14 cellular contexts compared by ENCODE assay signal in genomic region chr1:30323841-30324240, GRCh38.
DNase-seq lines count a peak whose midpoint lies in the region; ATAC-seq and TF ChIP-seq lines count a peak whose summit lies in the region.
"Had no signal": no experiment of that assay in that cellular context is flagged by ENCODE, and none has a peak within 500 bp of the region (broad histone marks: within the 10 kb centered on the region; RNA-seq: fewer than 3 reads in every experiment).

No MANE protein-coding gene starts in this region.

- no peak for TF ChIP-seq CTCF in foreskin keratinocyte (conservative IDR thresholded peaks at IDR 0.05)

- ATAC-seq in foreskin keratinocyte (peak; percentile 43), GM18873 (IDR thresholded peaks at IDR 0.05; ENCODE audit: low FRiP score, unreplicated experiment) (no peak)

- no peak overlapping the region for H3K27ac ChIP-seq in foreskin keratinocyte

- DNase-seq in Daoy (ENCODE audit: low read depth) (peak; percentile 43), M059J (ENCODE audit: low read depth) (peak; percentile 6), foreskin keratinocyte (no peak), retina (peak; percentile 80), COLO668 (lab: John Stamatoyannopoulos, UW; ENCODE audit: unreplicated experiment) (no peak)
- DNase-seq in activated naive CD4-positive, alpha-beta T cell treated with anti-CD3 and anti-CD28 coated beads, Interleukin-2, amount 50 U/mL, for 16 hours, result no peak
- DNase-seq: DMS 273 treated with DMSO at 0.1 percent for 48 hours, H9, Karpas-422, NCI-H1417 treated with DMSO at 0.1 percent for 48 hours, NCI-H2029, NCI-H524, SIG-M5 had no signal

- H3K27me3 ChIP-seq in foreskin keratinocyte, result no peaks in the 10 kb centered on the region

- H3K4me1 ChIP-seq in foreskin keratinocyte, result no peaks in the 10 kb centered on the region

Comparison
In these comparisons a context has a peak if more than half of its experiments do, and no peak if none do; other contexts are left out.
1. DNase-seq: peak in Daoy (single experiment), M059J (single experiment) and retina (single experiment); none in foreskin keratinocyte (0 of 2), activated naive CD4-positive, alpha-beta T cell treated with anti-CD3 and anti-CD28 coated beads, Interleukin-2, amount 50 U/mL, for 16 hours (single experiment) and COLO668 (single experiment).